Comparison of ENCODE assay signal across 1 cellular context in the genomic region with DNA sequence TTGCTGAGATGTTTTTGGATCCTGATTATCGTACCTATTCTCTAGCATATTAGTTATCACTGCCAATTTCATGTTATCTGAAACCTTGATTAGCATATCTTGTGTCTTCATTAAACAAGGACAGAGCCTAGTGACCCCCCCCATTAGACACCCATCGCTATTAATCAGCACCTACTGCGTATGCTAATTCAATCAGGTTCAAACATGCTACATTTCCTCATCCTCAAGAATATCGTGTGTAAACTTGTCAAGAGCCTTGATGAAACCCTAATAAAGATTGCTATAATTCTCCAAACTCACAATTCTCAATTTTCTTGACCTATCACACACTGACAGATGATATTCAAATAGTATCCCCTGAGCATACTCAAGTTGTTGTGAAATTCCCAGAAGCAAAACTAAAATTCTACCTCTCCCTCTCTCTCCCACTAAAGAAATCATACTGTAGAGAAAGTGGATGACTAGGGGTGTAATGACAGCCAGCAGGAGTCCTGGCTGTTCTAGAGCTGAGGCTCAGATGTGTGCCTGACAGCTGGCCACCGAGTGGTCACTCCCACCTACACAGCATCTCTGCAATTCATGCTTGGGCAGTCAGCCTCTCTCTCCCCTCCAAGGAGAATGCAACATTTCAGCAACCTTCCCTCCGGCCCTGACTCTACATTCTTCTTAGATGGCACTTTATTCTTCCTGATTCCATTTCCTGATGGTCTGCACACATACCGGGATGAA.
TF ChIP-seq lines count a peak whose summit lies in the region.

No MANE protein-coding gene starts in this region.

TF ChIP-seq in K562, 482 proteins besides CTCF, POLR2A, EP300 and RAD21 (continued from another document):
- 0 out of 2 replicates have a peak, but pooled peaks have one; percentile 53 for TF ChIP-seq ZNF507 (tag; conservative IDR thresholded peaks at IDR 0.05)
